Comparison of ENCODE assay signal across 12 cellular contexts in genomic region chr12:82438356-82438755, GRCh38.
DNase-seq lines count a peak whose midpoint lies in the region; ATAC-seq and FAIRE-seq lines count a peak whose summit lies in the region.
"Had no signal": no experiment of that assay in that cellular context is flagged by ENCODE, and none has a peak within 500 bp of the region (broad histone marks: within the 10 kb centered on the region; RNA-seq: fewer than 3 reads in every experiment).

No MANE protein-coding gene starts in this region.

- no peak for DNase-seq in activated CD8-positive, alpha-beta memory T cell treated with anti-CD3 and anti-CD28 coated beads, Interleukin-2, amount 50 U/mL, for 48 hours
- DNase-seq in GM19240 (ENCODE audit: insufficient read length, low spot score) = no peak
- no peak for DNase-seq in SW480 (ENCODE audit: low spot score)
- DNase-seq: C1 segment of cervical spinal cord, DMS79 treated with DMSO at 0.1 percent for 48 hours, NCI-H1417, NCI-H345 had no signal

- peak; percentile 41 for FAIRE-seq in colon (lab: Jason Lieb, UNC)

- ATAC-seq in GM18519 (IDR thresholded peaks at IDR 0.05; ENCODE audit: low FRiP score, unreplicated experiment) (peak; percentile 62), GM21526 (IDR thresholded peaks at IDR 0.05; ENCODE audit: low FRiP score, unreplicated experiment) (peak; percentile 48), HG03159 (IDR thresholded peaks at IDR 0.05; ENCODE audit: unreplicated experiment) (peak; percentile 81)
- ATAC-seq: sciatic nerve had no signal
